8 cellular contexts compared by ENCODE assay signal in the genomic region with DNA sequence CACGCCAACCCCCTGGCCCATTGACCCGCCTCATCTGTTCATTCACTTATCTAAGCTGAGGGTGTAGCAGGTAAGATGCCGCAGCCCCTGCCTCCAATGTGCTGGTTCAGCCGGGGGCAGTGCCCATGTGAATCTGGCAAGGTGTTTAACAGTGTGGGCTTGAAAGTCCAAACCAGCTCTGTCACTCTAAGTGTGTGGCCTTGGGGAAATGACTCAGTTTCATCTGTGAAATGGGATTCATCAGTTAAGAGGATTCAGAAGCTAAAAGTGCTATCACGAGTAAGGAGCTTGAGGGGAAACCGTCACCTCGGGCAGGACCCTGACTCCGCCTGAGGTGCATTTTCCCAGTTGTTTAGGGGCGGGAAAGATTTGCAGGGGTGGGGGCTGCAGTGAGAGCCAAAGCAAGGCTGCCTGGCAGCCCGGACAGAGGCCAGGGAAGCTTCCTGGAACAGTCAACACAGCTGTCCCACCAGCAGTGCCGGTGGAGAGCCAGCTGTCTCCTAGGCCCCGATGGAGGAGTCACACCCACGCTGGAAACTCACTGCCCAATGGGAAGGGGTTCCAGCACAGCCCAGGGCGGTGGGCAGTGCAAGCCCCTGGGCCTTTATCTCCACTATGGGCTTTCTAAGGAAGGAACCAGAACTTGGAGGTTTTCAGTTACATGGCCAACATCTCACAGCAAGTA. TPM values are rescaled to one million over a fixed set of nuclear protein-coding genes. Genes with fewer than 3 reads are reported as not detected.
A peak's percentile ranks its signal among the peaks of the same experiment; 100 is the strongest.
DNase-seq lines count a peak whose midpoint lies in the region; ATAC-seq and TF ChIP-seq lines count a peak whose summit lies in the region.

No MANE protein-coding gene starts in this region.

- intact Hi-C loops in sciatic nerve (cut with DNase I) = no loop called here
- intact Hi-C loops in lower leg skin (cut with DNase I; ENCODE audit: low total_unique reads) = loop anchor here (10.0 kb wide), 1 partner anchor 53 kb away; no protein-coding TSS in a partner anchor

- DNase-seq in GM12864 (ENCODE audit: low read depth) (no peak), SHP77 treated with DMSO at 0.1 percent for 48 hours (lab: John Stamatoyannopoulos, UW) (peak; percentile 64), fibroblast of mammary gland (ENCODE audit: low read depth) (no peak), sciatic nerve (ENCODE audit: low spot score) (no peak), lower leg skin (ENCODE audit: low spot score in 2 of 2) (no peak), GM10266 (ENCODE audit: extremely low spot score) (no peak)

- whole genome bisulfite sequencing in lower leg skin, 2 donors = 43 to 44% methylated on average over 14 of the region's 14 CpGs

- TF ChIP-seq CTCF in GM12864 (IDR thresholded peaks at IDR 0.05; ENCODE audit: low read depth, low read length, missing control alignments) = no peak
- TF ChIP-seq CTCF in fibroblast of mammary gland (conservative IDR thresholded peaks at IDR 0.05; ENCODE audit: control insufficient read depth, insufficient read depth, low read depth, low read length) = no peak
- no peak for TF ChIP-seq CTCF in lower leg skin (IDR thresholded peaks at IDR 0.05)
- no peak for TF ChIP-seq CTCF in GM10266 (IDR thresholded peaks at IDR 0.05; ENCODE audit: control insufficient read depth, insufficient read depth, low read depth, missing control alignments)

- ATAC-seq in sciatic nerve (peak; percentile 40), HG03442 (IDR thresholded peaks at IDR 0.05; ENCODE audit: unreplicated experiment) (no peak), HG03354 (IDR thresholded peaks at IDR 0.05; ENCODE audit: poor library complexity, severe bottlenecking, unreplicated experiment) (no peak)

- no peak for TF ChIP-seq POLR2A in lower leg skin (IDR thresholded peaks at IDR 0.05)

- peak overlapping the region; percentile 18; the same call in 1 of the 2 replicates for H3K4me3 ChIP-seq in GM12864 (ENCODE audit: low read depth, low read length)
- H3K4me3 ChIP-seq in fibroblast of mammary gland (ENCODE audit: control insufficient read depth, low read depth, low read length) = peak overlapping the region; percentile 56
- no peak overlapping the region for H3K4me3 ChIP-seq in lower leg skin (ENCODE audit: low read depth, poor library complexity, severe bottlenecking)

RNA-seq across cellular contexts. Expression of a gene that starts 9.7 kb away (rescaled TPM):
- total RNA-seq in sciatic nerve (41.9 TPM), lower leg skin (10 to 100 TPM; 24.3 to 37.7 (median 31.1) TPM)

RNA-seq across cellular contexts. Expression of a gene that starts 21.1 kb away (rescaled TPM):
- 13.9 TPM for total RNA-seq in sciatic nerve
- 100 to 1,000 TPM in 1 of 4 donors, 10 to 100 TPM in 3; 64.7 to 105 (median 73.3) TPM for total RNA-seq in lower leg skin

RNA-seq across cellular contexts. Expression of a gene that starts 38.8 kb away (rescaled TPM):
- total RNA-seq in sciatic nerve (28.9 TPM), lower leg skin (100 to 1,000 TPM in 2 of 4 donors, 10 to 100 TPM in 2; 80.4 to 120 (median 99.4) TPM)

RNA-seq across cellular contexts. Expression of a gene that starts 39.2 kb away (rescaled TPM):
- total RNA-seq in sciatic nerve (13.0 TPM), lower leg skin (10 to 100 TPM; 10.8 to 13.9 (median 11.5) TPM)

RNA-seq across cellular contexts. Expression of a gene that starts 59.2 kb away (rescaled TPM):
- total RNA-seq in sciatic nerve (41.7 TPM), lower leg skin (10 to 100 TPM in 1 of 4 donors, 1 to 10 TPM in 3; 5.6 to 21.3 (median 7.3) TPM)
